Comparison of ENCODE assay signal across 14 cellular contexts in genomic region chr2:171244466-171244969, GRCh38.
DNase-seq lines count a peak whose midpoint lies in the region; ATAC-seq, FAIRE-seq and TF ChIP-seq lines count a peak whose summit lies in the region.
"Had no signal": no experiment of that assay in that cellular context is flagged by ENCODE, and none has a peak within 500 bp of the region (broad histone marks: within the 10 kb centered on the region; RNA-seq: fewer than 3 reads in every experiment).

No MANE protein-coding gene starts in this region.

- DNase-seq in AG09309 (ENCODE audit: low read depth) = peak; percentile 84
- DNase-seq in H54 (ENCODE audit: insufficient read length, low spot score) = no peak
- DNase-seq in bronchial epithelial cell (ENCODE audit: low read depth) = peak; percentile 82
- DNase-seq in mesenchymal stem cell = peak; percentile 81
- no peak for DNase-seq in mucosa of descending colon
- no peak for DNase-seq in NCI-H2227 treated with DMSO at 0.1 percent for 48 hours (lab: John Stamatoyannopoulos, UW)
- DNase-seq: activated CD4-positive, alpha-beta T cell treated with anti-CD3 and anti-CD28 coated beads, Interleukin-2, amount 50 U/mL, for 4 hours; activated naive CD4-positive, alpha-beta T cell treated with Interleukin-2 at 50 U/mL for 16 hours; colonic mucosa; Kasumi-1; nucleus accumbens; T-helper 1 cell had no signal

- no peak overlapping the region for H2BK12ac ChIP-seq in mesenchymal stem cell (ENCODE audit: low read length in 2 of 2)

- no peak overlapping the region for H3K4me2 ChIP-seq in mesenchymal stem cell (ENCODE audit: low read length, poor library complexity, severe bottlenecking)

- H3K36me3 ChIP-seq in bronchial epithelial cell (ENCODE audit: control insufficient read depth, insufficient read depth, low read length) = no peaks in the 10 kb centered on the region
- peaks cover 0 to 3% of the 10 kb centered on the region in 2 experiments for H3K36me3 ChIP-seq in mesenchymal stem cell (ENCODE audit: control insufficient read depth in 1 of 2, insufficient read depth in 2 of 2, low read depth in 1 of 2, low read length in 2 of 2)
- no peaks in the 10 kb centered on the region for H3K36me3 ChIP-seq in mucosa of descending colon (ENCODE audit: low read depth)
- no peaks in the 10 kb centered on the region for H3K36me3 ChIP-seq in gastroesophageal sphincter
- H3K36me3 ChIP-seq: colonic mucosa had no signal

- TF ChIP-seq EP300 in gastroesophageal sphincter (IDR thresholded peaks at IDR 0.05) = no peak

- intact Hi-C loops in mucosa of descending colon (cut with DNase I, micrococcal nuclease) = no loop called here

- 85% methylated on average over 1 of the region's 1 CpG for WGBS in mesenchymal stem cell
- 71 to 80% methylated on average over 1 of the region's 1 CpG for WGBS in gastroesophageal sphincter (ENCODE audit: low coverage in 1 of 2), 2 donors

- peaks cover 17% of the 10 kb centered on the region for H3K9me3 ChIP-seq in mesenchymal stem cell (ENCODE audit: control insufficient read depth, low read length)
- H3K9me3 ChIP-seq in mucosa of descending colon = peaks cover 10% of the 10 kb centered on the region
- peaks cover 0 to 19% (median 2%) of the 10 kb centered on the region in 3 donors for H3K9me3 ChIP-seq in gastroesophageal sphincter
- H3K9me3 ChIP-seq: colonic mucosa had no signal

- no peak overlapping the region for H3K18ac ChIP-seq in mesenchymal stem cell (ENCODE audit: low read depth in 1 of 2, low read length in 2 of 2)

- H3K23ac ChIP-seq in mesenchymal stem cell (ENCODE audit: low read length in 2 of 2) = no peak overlapping the region

- H3K4me3 ChIP-seq in AG09309 (ENCODE audit: control insufficient read depth, low read depth, low read length) (no peak overlapping the region), bronchial epithelial cell (ENCODE audit: low read depth, low read length) (no peak overlapping the region), mesenchymal stem cell (ENCODE audit: insufficient read depth in 1 of 2, low read depth in 1 of 2, low read length in 2 of 2) (no peak overlapping the region), mucosa of descending colon (no peak overlapping the region), gastroesophageal sphincter (no peak overlapping the region)
- H3K4me3 ChIP-seq: colonic mucosa had no signal

- FAIRE-seq in H54 (lab: Jason Lieb, UNC) = peak; percentile 53
- no peak for FAIRE-seq in bronchial epithelial cell (lab: Jason Lieb, UNC)

- H2AK5ac ChIP-seq in mesenchymal stem cell (ENCODE audit: low read length, severe bottlenecking) = no peak overlapping the region

- no peak overlapping the region for H2BK5ac ChIP-seq in mesenchymal stem cell (ENCODE audit: low read depth, low read length, poor library complexity, severe bottlenecking)

- H3K4ac ChIP-seq in mesenchymal stem cell (ENCODE audit: low read depth in 1 of 2, low read length in 2 of 2) = no peak overlapping the region

- no peak overlapping the region for H2BK15ac ChIP-seq in mesenchymal stem cell (ENCODE audit: low read depth, poor library complexity, severe bottlenecking)

- TF ChIP-seq CTCF in AG09309 (IDR thresholded peaks at IDR 0.05; ENCODE audit: control insufficient read depth, insufficient read depth, low read depth, low read length, missing control alignments) = no peak
- no peak for TF ChIP-seq CTCF in bronchial epithelial cell (IDR thresholded peaks at IDR 0.05; ENCODE audit: insufficient read depth, low read length, severe bottlenecking)
- no peak for TF ChIP-seq CTCF in mucosa of descending colon (IDR thresholded peaks at IDR 0.05)
- TF ChIP-seq CTCF in gastroesophageal sphincter (IDR thresholded peaks at IDR 0.05) = no peak

- H3K9ac ChIP-seq in mesenchymal stem cell (ENCODE audit: low read length) = peak overlapping the region; percentile 91

- H3K14ac ChIP-seq in mesenchymal stem cell (ENCODE audit: low read length in 2 of 2) = no peak overlapping the region

- H4K8ac ChIP-seq in mesenchymal stem cell (ENCODE audit: low read length) = no peak overlapping the region

- no peaks in the 10 kb centered on the region for H3K79me1 ChIP-seq in mesenchymal stem cell (replicated peaks; ENCODE audit: low read length, poor library complexity, severe bottlenecking)

- H3K4me1 ChIP-seq in mesenchymal stem cell (ENCODE audit: control insufficient read depth, insufficient read depth, low read depth, low read length) = no peaks in the 10 kb centered on the region
- no peaks in the 10 kb centered on the region for H3K4me1 ChIP-seq in mucosa of descending colon (ENCODE audit: low read depth)
- H3K4me1 ChIP-seq in gastroesophageal sphincter = no peaks in the 10 kb centered on the region
- H3K4me1 ChIP-seq: colonic mucosa had no signal

- no peak overlapping the region for H2AFZ ChIP-seq in mesenchymal stem cell (ENCODE audit: low read depth, low read length)

- no peaks in the 10 kb centered on the region for H3K27me3 ChIP-seq in bronchial epithelial cell (ENCODE audit: control insufficient read depth, insufficient read depth, low read length)
- no peaks in the 10 kb centered on the region for H3K27me3 ChIP-seq in mesenchymal stem cell (ENCODE audit: control insufficient read depth in 1 of 2, insufficient read depth in 1 of 2, low read length in 2 of 2)
- H3K27me3 ChIP-seq in gastroesophageal sphincter = no peaks in the 10 kb centered on the region
- H3K27me3 ChIP-seq: colonic mucosa had no signal

- H4K91ac ChIP-seq in mesenchymal stem cell (ENCODE audit: low read length) = no peak overlapping the region

- no peak overlapping the region for H3K27ac ChIP-seq in mesenchymal stem cell (ENCODE audit: low read length, poor library complexity, severe bottlenecking)
- H3K27ac ChIP-seq in gastroesophageal sphincter = no peak overlapping the region
- H3K27ac ChIP-seq: colonic mucosa had no signal

- TF ChIP-seq POLR2A in H54 (IDR thresholded peaks at IDR 0.05; ENCODE audit: low read depth, low read length) (no peak), gastroesophageal sphincter (IDR thresholded peaks at IDR 0.05) (no peak)

- H2BK120ac ChIP-seq in mesenchymal stem cell (ENCODE audit: low read depth, low read length) = no peak overlapping the region

- ATAC-seq in GM19351 (IDR thresholded peaks at IDR 0.05; ENCODE audit: unreplicated experiment) (no peak), mucosa of descending colon (no peak), gastroesophageal sphincter (no peak)

Comparison
In these comparisons a context has a peak if more than half of its experiments do, and no peak if none do; other contexts are left out.
1. DNase-seq: peak in AG09309 (single experiment), bronchial epithelial cell (single experiment) and mesenchymal stem cell (single experiment); none in H54 (single experiment), mucosa of descending colon (0 of 3) and NCI-H2227 treated with DMSO at 0.1 percent for 48 hours (single experiment).